In genomic region chr12:6276247-6276887, GRCh38 we compare ENCODE assay signal across 17 cellular contexts. TPM values are rescaled to one million over a fixed set of nuclear protein-coding genes. Genes with fewer than 3 reads are reported as not detected.
DNase-seq lines count a peak whose midpoint lies in the region; ATAC-seq and TF ChIP-seq lines count a peak whose summit lies in the region.
"Had no signal": no experiment of that assay in that cellular context is flagged by ENCODE, and none has a peak within 500 bp of the region (broad histone marks: within the 10 kb centered on the region; RNA-seq: fewer than 3 reads in every experiment).

No MANE protein-coding gene starts in this region.

- H3K27ac ChIP-seq in foreskin keratinocyte (peak overlapping the region; percentile 100), parathyroid adenoma (peak overlapping the region; percentile 99)
- H3K27ac ChIP-seq: GM23248 had no signal

- H3K4me1 ChIP-seq in foreskin keratinocyte (peaks cover 49% of the 10 kb centered on the region), parathyroid adenoma (peaks cover 68% of the 10 kb centered on the region), BE2C (peaks cover 21% of the 10 kb centered on the region)

- no peak overlapping the region for H2AFZ ChIP-seq in parathyroid adenoma
- H2AFZ ChIP-seq: GM23248 had no signal

- no peak for DNase-seq in activated naive CD8-positive, alpha-beta T cell treated with anti-CD3 and anti-CD28 coated beads for 36 hours
- DNase-seq in activated naive CD8-positive, alpha-beta T cell treated with anti-CD3 and anti-CD28 coated beads, Interleukin-2, amount 50 U/mL, for 24 hours: no peak
- DNase-seq in foreskin keratinocyte: no peak
- no peak for DNase-seq in type B pancreatic cell (ENCODE audit: extremely low spot score, unreplicated experiment)
- no peak for DNase-seq in BE2C
- DNase-seq in medulla oblongata (ENCODE audit: extremely low spot score): no peak
- DNase-seq: CD4-positive, CD25-positive, alpha-beta regulatory T cell; IMR-90; Kasumi-1; NCI-H1417 treated with DMSO at 0.1 percent for 48 hours; NCI-H2029; SIG-M5 had no signal

- TF ChIP-seq CTCF in foreskin keratinocyte (conservative IDR thresholded peaks at IDR 0.05) (no peak), parathyroid adenoma (IDR thresholded peaks at IDR 0.05) (no peak), type B pancreatic cell (conservative IDR thresholded peaks at IDR 0.05) (no peak), BE2C (IDR thresholded peaks at IDR 0.05; ENCODE audit: low read depth, low read length) (no peak)

- no peaks in the 10 kb centered on the region for H3K79me2 ChIP-seq in parathyroid adenoma

- H3K9me3 ChIP-seq in parathyroid adenoma (ENCODE audit: control insufficient read depth, low read length) (no peaks in the 10 kb centered on the region), BE2C (no peaks in the 10 kb centered on the region)

- H3K27ac Mint-ChIP-seq in activated naive CD8-positive, alpha-beta T cell treated with anti-CD3 and anti-CD28 coated beads for 36 hours: peak overlapping the region; percentile 8
- no peak overlapping the region for H3K27ac Mint-ChIP-seq in activated naive CD8-positive, alpha-beta T cell treated with anti-CD3 and anti-CD28 coated beads, Interleukin-2, amount 50 U/mL, for 24 hours
- H3K27ac Mint-ChIP-seq in type B pancreatic cell: peak overlapping the region; percentile 100
- H3K27ac Mint-ChIP-seq: CD4-positive, CD25-positive, alpha-beta regulatory T cell had no signal

- H3K36me3 ChIP-seq in parathyroid adenoma (ENCODE audit: control insufficient read depth, insufficient read depth, low read length) (no peaks in the 10 kb centered on the region), BE2C (no peaks in the 10 kb centered on the region)

- no peak overlapping the region for H3K4me2 ChIP-seq in parathyroid adenoma (ENCODE audit: low read length)

- ATAC-seq in activated naive CD8-positive, alpha-beta T cell treated with anti-CD3 and anti-CD28 coated beads, Interleukin-2, amount 50 U/mL, for 24 hours: no peak
- no peak for ATAC-seq in foreskin keratinocyte
- no peak for ATAC-seq in HG02642 (IDR thresholded peaks at IDR 0.05; ENCODE audit: poor library complexity, unreplicated experiment)

- H3K27me3 ChIP-seq in foreskin keratinocyte (no peaks in the 10 kb centered on the region), parathyroid adenoma (ENCODE audit: control insufficient read depth, insufficient read depth, low read length) (no peaks in the 10 kb centered on the region), BE2C (no peaks in the 10 kb centered on the region)

- H3K9me3 Mint-ChIP-seq in activated naive CD8-positive, alpha-beta T cell treated with anti-CD3 and anti-CD28 coated beads for 36 hours: no peaks in the 10 kb centered on the region
- no peaks in the 10 kb centered on the region for H3K9me3 Mint-ChIP-seq in activated naive CD8-positive, alpha-beta T cell treated with anti-CD3 and anti-CD28 coated beads, Interleukin-2, amount 50 U/mL, for 24 hours
- H3K9me3 Mint-ChIP-seq in type B pancreatic cell: no peaks in the 10 kb centered on the region
- H3K9me3 Mint-ChIP-seq: CD4-positive, CD25-positive, alpha-beta regulatory T cell had no signal

- H3K9ac ChIP-seq in parathyroid adenoma: no peak overlapping the region
- H3K9ac ChIP-seq: GM23248 had no signal

- no peaks in the 10 kb centered on the region for H3K36me3 Mint-ChIP-seq in activated naive CD8-positive, alpha-beta T cell treated with anti-CD3 and anti-CD28 coated beads for 36 hours
- H3K36me3 Mint-ChIP-seq in activated naive CD8-positive, alpha-beta T cell treated with anti-CD3 and anti-CD28 coated beads, Interleukin-2, amount 50 U/mL, for 24 hours (ENCODE audit: low read depth): no peaks in the 10 kb centered on the region
- H3K36me3 Mint-ChIP-seq in type B pancreatic cell: no peaks in the 10 kb centered on the region
- H3K36me3 Mint-ChIP-seq: CD4-positive, CD25-positive, alpha-beta regulatory T cell had no signal

- peaks cover 50% of the 10 kb centered on the region for H3K27me3 Mint-ChIP-seq in activated naive CD8-positive, alpha-beta T cell treated with anti-CD3 and anti-CD28 coated beads for 36 hours
- peaks cover 58% of the 10 kb centered on the region for H3K27me3 Mint-ChIP-seq in activated naive CD8-positive, alpha-beta T cell treated with anti-CD3 and anti-CD28 coated beads, Interleukin-2, amount 50 U/mL, for 24 hours
- H3K27me3 Mint-ChIP-seq in type B pancreatic cell: peaks cover 15% of the 10 kb centered on the region

- H3K4me1 Mint-ChIP-seq in activated naive CD8-positive, alpha-beta T cell treated with anti-CD3 and anti-CD28 coated beads for 36 hours: peaks cover 11% of the 10 kb centered on the region
- peaks cover 22% of the 10 kb centered on the region for H3K4me1 Mint-ChIP-seq in activated naive CD8-positive, alpha-beta T cell treated with anti-CD3 and anti-CD28 coated beads, Interleukin-2, amount 50 U/mL, for 24 hours
- H3K4me1 Mint-ChIP-seq in type B pancreatic cell (ENCODE audit: unreplicated experiment): peaks cover 29% of the 10 kb centered on the region

- H3K4me3 Mint-ChIP-seq in activated naive CD8-positive, alpha-beta T cell treated with anti-CD3 and anti-CD28 coated beads for 36 hours: no peak overlapping the region
- no peak overlapping the region for H3K4me3 Mint-ChIP-seq in activated naive CD8-positive, alpha-beta T cell treated with anti-CD3 and anti-CD28 coated beads, Interleukin-2, amount 50 U/mL, for 24 hours
- H3K4me3 Mint-ChIP-seq in type B pancreatic cell: peak overlapping the region; percentile 69

- H3K4me3 ChIP-seq in parathyroid adenoma (ENCODE audit: low read depth, low read length) (no peak overlapping the region), BE2C (ENCODE audit: low read depth, low read length) (no peak overlapping the region)
- H3K4me3 ChIP-seq: GM23248 had no signal

RNA-seq across cellular contexts. Expression of gene PLEKHG6, which starts 34.1 kb away (rescaled TPM):
- under 1 TPM; 0.10 to 0.52 TPM for total RNA-seq in activated naive CD8-positive, alpha-beta T cell treated with anti-CD3 and anti-CD28 coated beads for 36 hours
- total RNA-seq in foreskin keratinocyte: 3.3 and 4.5 TPM in 2 replicates
- 3.5 and 3.6 TPM in 2 replicates for polyA plus RNA-seq in foreskin keratinocyte
- 32.4 and 115 TPM in 2 replicates for total RNA-seq in type B pancreatic cell (ENCODE audit: low replicate concordance)
- polyA plus RNA-seq in BE2C (2012; ENCODE audit: insufficient read depth, insufficient read length, low read depth): 0.23 TPM
- total RNA-seq: A172; CD4-positive, CD25-positive, alpha-beta regulatory T cell; GM23248; NCI-H460 had no signal
